9 cellular contexts compared by ENCODE assay signal in genomic region chr3:134449277-134449676, GRCh38. TPM values are rescaled to one million over a fixed set of nuclear protein-coding genes. Genes with fewer than 3 reads are reported as not detected.
DNase-seq lines count a peak whose midpoint lies in the region; ATAC-seq, FAIRE-seq and TF ChIP-seq lines count a peak whose summit lies in the region.
"Had no signal": no experiment of that assay in that cellular context is flagged by ENCODE, and none has a peak within 500 bp of the region (broad histone marks: within the 10 kb centered on the region; RNA-seq: fewer than 3 reads in every experiment).

No MANE protein-coding gene starts in this region.

- H3K4me3 ChIP-seq in DND-41 (ENCODE audit: low read depth in 1 of 2, low read length in 2 of 2) (no peak overlapping the region), Loucy (ENCODE audit: low read length, poor library complexity, severe bottlenecking) (no peak overlapping the region), mammary epithelial cell (replicated peaks in 1 of 3; ENCODE audit: insufficient read depth in 1 of 3, low read depth in 2 of 3, low read length in 3 of 3) (no peak overlapping the region), liver (ENCODE audit: low read depth in 1 of 3, low read length in 3 of 3) (no peak overlapping the region)

- dilution Hi-C loops in mammary epithelial cell (cut with HindIII; ENCODE audit: low sequenced_read_pairs), result no loop called here

- H3K27ac ChIP-seq in DND-41 (ENCODE audit: low read length), result no peak overlapping the region
- no peak overlapping the region for H3K27ac ChIP-seq in mammary epithelial cell (ENCODE audit: insufficient read depth, low read depth, low read length)
- H3K27ac ChIP-seq in liver (ENCODE audit: low read depth in 1 of 2, low read length in 2 of 2), result no peak overlapping the region

- no peaks in the 10 kb centered on the region for H3K4me1 Mint-ChIP-seq in natural killer cell
- H3K4me1 Mint-ChIP-seq: memory B cell had no signal

- peak; percentile 50 to 72 for TF ChIP-seq RAD21 in liver (IDR thresholded peaks at IDR 0.05)

- intact Hi-C loops in mammary epithelial cell (cut with micrococcal nuclease) (loop anchor here (1.0 kb wide), 4 partner anchors 25 to 141 kb away; no protein-coding TSS in a partner anchor), natural killer cell (cut with micrococcal nuclease) (no loop called here)

- TF ChIP-seq POLR2A in GM12891 (IDR thresholded peaks at IDR 0.05; ENCODE audit: low read depth, low read length), result no peak

- no peaks in the 10 kb centered on the region for H4K20me1 ChIP-seq in DND-41 (ENCODE audit: insufficient read depth, low read length)
- no peaks in the 10 kb centered on the region for H4K20me1 ChIP-seq in Loucy (ENCODE audit: insufficient read depth, low read length, poor library complexity, severe bottlenecking)
- no peaks in the 10 kb centered on the region for H4K20me1 ChIP-seq in mammary epithelial cell (ENCODE audit: insufficient read depth, low read length)

- H3K9me2 ChIP-seq in Loucy (replicated peaks; ENCODE audit: low read depth, low read length), result no peaks in the 10 kb centered on the region

- DNase-seq in DND-41, result no peak
- DNase-seq in mammary epithelial cell, result peak; percentile 45
- DNase-seq in COLO829 (ENCODE audit: low spot score), result no peak
- DNase-seq in GM12891 (ENCODE audit: insufficient read length, low spot score), result no peak
- DNase-seq in natural killer cell, result no peak

- H2AFZ ChIP-seq in DND-41 (ENCODE audit: low read depth, low read length) (no peak overlapping the region), Loucy (ENCODE audit: low read length) (peak overlapping the region; percentile 67; the same call in 1 of the 2 replicates), mammary epithelial cell (ENCODE audit: low read depth, low read length) (no peak overlapping the region)

- no TSS peak for BruUV-seq in mammary epithelial cell (replicated peaks; lab: Mats Ljungman, UMichigan)

- H3K27ac Mint-ChIP-seq in natural killer cell, result no peak overlapping the region
- H3K27ac Mint-ChIP-seq: memory B cell had no signal

- H3K4me2 ChIP-seq in DND-41 (ENCODE audit: insufficient read depth, low read length) (no peak overlapping the region), Loucy (ENCODE audit: low read depth, low read length, poor library complexity, severe bottlenecking) (no peak overlapping the region), mammary epithelial cell (ENCODE audit: insufficient read depth, low read depth, low read length) (no peak overlapping the region)

- in situ Hi-C loops in mammary epithelial cell (cut with MboI; ENCODE audit: low sequenced_read_pairs in 2 of 2), result no loop called here

- H3K36me3 ChIP-seq in DND-41 (ENCODE audit: insufficient read depth, low read length), result no peaks in the 10 kb centered on the region
- H3K36me3 ChIP-seq in Loucy (ENCODE audit: insufficient read depth, low read length), result no peaks in the 10 kb centered on the region
- H3K36me3 ChIP-seq in mammary epithelial cell (ENCODE audit: insufficient read depth, low read length), result no peaks in the 10 kb centered on the region
- H3K36me3 ChIP-seq in liver (ENCODE audit: control insufficient read depth in 4 of 4, insufficient read depth in 3 of 4, low read depth in 1 of 4, low read length in 3 of 4), result no peaks in the 10 kb centered on the region

- no peak for FAIRE-seq in GM12891 (lab: Jason Lieb, UNC)

- H3K27me3 ChIP-seq in DND-41 (ENCODE audit: insufficient read depth, low read length, poor library complexity), result peaks cover 3% of the 10 kb centered on the region
- H3K27me3 ChIP-seq in Loucy (ENCODE audit: insufficient read depth, low read length, poor library complexity, severe bottlenecking), result no peaks in the 10 kb centered on the region
- H3K27me3 ChIP-seq in mammary epithelial cell (ENCODE audit: insufficient read depth, low read length), result no peaks in the 10 kb centered on the region
- no peaks in the 10 kb centered on the region for H3K27me3 ChIP-seq in liver (ENCODE audit: control insufficient read depth in 4 of 4, insufficient read depth in 4 of 4, low read length in 3 of 4)

- no peak for ATAC-seq in DND-41 (ENCODE audit: insufficient read depth, low read depth)
- ATAC-seq in natural killer cell, result no peak
- no peak for ATAC-seq in GM18868 (IDR thresholded peaks at IDR 0.05; ENCODE audit: unreplicated experiment)

- peaks cover 4 to 11% of the 10 kb centered on the region in 2 donors for H3K9me3 Mint-ChIP-seq in natural killer cell

- no peaks in the 10 kb centered on the region for H3F3A ChIP-seq in Loucy (ENCODE audit: low read depth)

- CTCF ChIA-PET in mammary epithelial cell (lab: Charles Lee; ENCODE audit: low non-redundant PET), result interaction anchor here (0.6 kb wide), 1 partner anchor 498 kb away, joined by 3 read pairs; no protein-coding TSS in a partner anchor

- H3K79me2 ChIP-seq in DND-41 (ENCODE audit: insufficient read depth, low read length) (no peaks in the 10 kb centered on the region), Loucy (ENCODE audit: insufficient read depth, low read length) (no peaks in the 10 kb centered on the region), mammary epithelial cell (ENCODE audit: insufficient read depth, low read length) (no peaks in the 10 kb centered on the region)

- WGBS in mammary epithelial cell (ENCODE audit: low coverage, missing lambda C conversion rate), result 70% methylated on average over 2 of the region's 2 CpGs
- WGBS in liver, result 78% methylated on average over 2 of the region's 2 CpGs

- no peaks in the 10 kb centered on the region for H3K36me3 Mint-ChIP-seq in natural killer cell

- H3K9me3 ChIP-seq in DND-41 (ENCODE audit: insufficient read depth, low read length, severe bottlenecking) (no peaks in the 10 kb centered on the region), Loucy (ENCODE audit: insufficient read depth, low read depth, low read length) (peaks cover 5% of the 10 kb centered on the region; the same call in 1 of the 2 replicates), mammary epithelial cell (replicated peaks; ENCODE audit: insufficient read depth, low read length) (no peaks in the 10 kb centered on the region), liver (ENCODE audit: control insufficient read depth in 4 of 4, low read length in 3 of 4) (no peaks in the 10 kb centered on the region)

- H3K27me3 Mint-ChIP-seq in natural killer cell (ENCODE audit: low read depth in 2 of 2), result peaks cover 20 to 26% of the 10 kb centered on the region in 2 donors

- H3K9ac ChIP-seq in DND-41 (ENCODE audit: low read depth, low read length) (no peak overlapping the region), Loucy (ENCODE audit: low read depth, low read length, poor library complexity, severe bottlenecking) (no peak overlapping the region), mammary epithelial cell (ENCODE audit: insufficient read depth, low read length) (no peak overlapping the region), liver (ENCODE audit: low read depth in 1 of 2, low read length in 2 of 2) (no peak overlapping the region)

- TF ChIP-seq CTCF in DND-41 (IDR thresholded peaks at IDR 0.05; ENCODE audit: borderline replicate concordance, extremely low read depth, low read length, poor library complexity, severe bottlenecking) (peak; percentile 33), Loucy (conservative IDR thresholded peaks at IDR 0.05; ENCODE audit: low read length) (peak; percentile 47), mammary epithelial cell (conservative IDR thresholded peaks at IDR 0.05 in 1 of 2, IDR thresholded peaks at IDR 0.05 in 1 of 2; ENCODE audit: extremely low read depth in 1 of 2, insufficient read depth in 1 of 2, low read depth in 1 of 2, low read length in 2 of 2) (peak; percentile 73 to 84), liver (IDR thresholded peaks at IDR 0.05; ENCODE audit: low read depth, low read length, missing input control) (peak; percentile 38), natural killer cell (IDR thresholded peaks at IDR 0.05) (no peak)

- no peak overlapping the region for H3K4me3 Mint-ChIP-seq in natural killer cell
- H3K4me3 Mint-ChIP-seq: memory B cell had no signal

- no peaks in the 10 kb centered on the region for H3K4me1 ChIP-seq in DND-41 (ENCODE audit: insufficient read depth, low read length)
- H3K4me1 ChIP-seq in Loucy (ENCODE audit: insufficient read depth, low read length, poor library complexity, severe bottlenecking), result peaks cover 7% of the 10 kb centered on the region
- peaks cover 26% of the 10 kb centered on the region for H3K4me1 ChIP-seq in mammary epithelial cell (ENCODE audit: insufficient read depth, low read length)
- H3K4me1 ChIP-seq in liver (ENCODE audit: control insufficient read depth in 4 of 4, insufficient read depth in 4 of 4, low read length in 3 of 4), result peaks cover 1 to 9% (median 6%) of the 10 kb centered on the region in 4 donors

TF ChIP-seq in liver, 16 proteins besides CTCF, POLR2A, EP300 and RAD21 (continues in another document):
- TF ChIP-seq RXRA (IDR thresholded peaks at IDR 0.05) (no peak), EGR1 (IDR thresholded peaks at IDR 0.05; ENCODE audit: low read depth in 2 of 2) (no peak)

TF ChIP-seq in GM12891, 5 proteins besides CTCF, POLR2A, EP300 and RAD21:
- TF ChIP-seq SPI1 (IDR thresholded peaks at IDR 0.05; ENCODE audit: low read depth, low read length) (no peak), TAF1 (IDR thresholded peaks at IDR 0.05; ENCODE audit: low read depth, low read length) (no peak), POLR2AphosphoS5 (IDR thresholded peaks at IDR 0.05; ENCODE audit: low read depth, low read length) (no peak), POU2F2 (IDR thresholded peaks at IDR 0.05; ENCODE audit: low read depth, low read length) (no peak), PAX5 (IDR thresholded peaks at IDR 0.05; ENCODE audit: insufficient read depth, low read length, severe bottlenecking) (no peak)

RNA-seq across cellular contexts. Expression of gene ANAPC13, which starts 36.5 kb away (rescaled TPM):
- 10 to 100 TPM; 32.2 to 40.5 TPM for total RNA-seq in mammary epithelial cell
- polyA plus RNA-seq in mammary epithelial cell, result 54.2 TPM
- 16.2 TPM for polyA minus RNA-seq in mammary epithelial cell
- 10 to 100 TPM; 20.9 to 30.2 TPM for total RNA-seq in liver
- 10 to 100 TPM; 46.2 to 80.9 TPM for polyA plus RNA-seq in liver
- 38.3 TPM for polyA plus RNA-seq in GM12891 (2012; ENCODE audit: low read depth, missing spikeins)
- 10 to 100 TPM; 16.1 to 20.4 (median 16.6) TPM for total RNA-seq in natural killer cell

RNA-seq across cellular contexts. Expression of gene CEP63, which starts 36.6 kb away (rescaled TPM):
- total RNA-seq in mammary epithelial cell, result 10 to 100 TPM in 1 of 2 donors, 1 to 10 TPM in 1; 7.2 to 25.3 TPM
- 9.0 TPM for polyA plus RNA-seq in mammary epithelial cell
- polyA minus RNA-seq in mammary epithelial cell, result 3.9 TPM
- 10 to 100 TPM; 14.3 to 16.1 TPM for total RNA-seq in liver
- polyA plus RNA-seq in liver, result 10 to 100 TPM in 1 of 2 donors, 1 to 10 TPM in 1; 8.1 to 11.1 TPM
- polyA plus RNA-seq in GM12891 (2012; ENCODE audit: low read depth, missing spikeins), result 18.4 TPM
- 10 to 100 TPM; 17.9 to 25.7 (median 19.5) TPM for total RNA-seq in natural killer cell
